Comparison of ENCODE assay signal across 8 cellular contexts in the genomic region with DNA sequence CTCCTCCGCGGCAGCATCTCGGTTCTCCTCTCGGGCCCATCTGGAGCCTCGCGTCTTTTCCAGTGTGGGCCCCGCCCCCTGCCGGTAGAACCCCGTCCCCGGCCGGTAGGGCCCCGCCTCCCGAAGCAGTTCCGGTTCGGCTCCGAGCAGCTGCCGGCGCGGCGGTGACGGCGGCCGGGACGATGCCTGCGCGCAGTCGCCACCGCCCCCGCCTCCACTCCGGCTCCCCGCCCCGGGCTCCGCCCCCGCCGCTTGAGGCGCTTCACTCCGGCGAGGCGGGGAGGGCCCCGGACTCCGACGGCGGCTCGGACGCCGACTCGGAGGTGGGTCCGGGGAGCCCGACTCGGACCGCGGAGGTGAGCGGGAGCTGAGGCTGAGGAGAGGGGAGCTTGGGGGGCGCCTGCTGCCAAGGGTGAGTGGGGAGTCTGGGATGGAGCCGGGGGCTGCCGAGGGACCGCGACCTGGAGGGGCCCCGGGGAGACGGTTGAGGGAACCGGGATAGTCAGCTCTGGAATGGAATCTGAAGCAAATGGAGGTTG. TPM values are rescaled to one million over a fixed set of nuclear protein-coding genes. Genes with fewer than 3 reads are reported as not detected.
DNase-seq lines count a peak whose midpoint lies in the region; ATAC-seq, FAIRE-seq and TF ChIP-seq lines count a peak whose summit lies in the region.

A gene (plus strand): TSS at position 290 of the 539 bp plus-strand sequence. CDS start 38,873 bp downstream, outside the sequence.

- peak; percentile 100 for DNase-seq in AG20443 (ENCODE audit: low spot score)
- DNase-seq in NOMO-1 treated with dmso at 0.1 percent for 144 hours (lab: John Stamatoyannopoulos, UW; ENCODE audit: unreplicated experiment): peak; percentile 86
- DNase-seq in activated CD8-positive, alpha-beta memory T cell treated with anti-CD3 and anti-CD28 coated beads, Interleukin-2, amount 50 U/mL, for 1 hour (ENCODE audit: extremely low read depth): peak; percentile 80
- DNase-seq in H1 (ENCODE audit: low read depth in 1 of 2, low spot score in 2 of 2): peak; percentile 91 to 97
- DNase-seq in mesenteric fat pad (ENCODE audit: low spot score): peak; percentile 99
- peak; percentile 90 for DNase-seq in stimulated activated CD8-positive, alpha-beta memory T cell treated with anti-CD3 and anti-CD28 coated beads, Interleukin-12 subunit alpha, Interleukin-12 subunit beta, amount 100 ng/mL, for 4 hours (ENCODE audit: low read depth)

- no peak within 1 kb of the TSS for H3K14ac ChIP-seq in H1 (ENCODE audit: insufficient read length)

- H2AK5ac ChIP-seq in H1 (ENCODE audit: low read depth, low read length): no peak within 1 kb of the TSS

- H2BK15ac ChIP-seq in H1 (ENCODE audit: low read length): no peak within 1 kb of the TSS

- H2BK120ac ChIP-seq in H1 (replicated peaks; ENCODE audit: low read depth, low read length): no peak within 1 kb of the TSS

- WGBS in H1 (ENCODE audit: extremely low coverage in 1 of 2, insufficient coverage in 1 of 2, insufficient read length in 1 of 2, insufficient replicate concordance in 2 of 2, low coverage in 1 of 2, low lambda C conversion rate in 2 of 2, missing lambda C conversion rate in 1 of 2), 2 experiments: 1% methylated on average over 13 of the region's 61 CpGs; no CpG with 5 or more reads in 1 of the 2 experiments

- peak within 1 kb of the TSS; percentile 85 to 95 (median 89) for H3K4me3 ChIP-seq in H1 (ENCODE audit: extremely low read depth in 1 of 4, insufficient read depth in 2 of 4, low read depth in 3 of 4, low read length in 4 of 4)

- H2BK5ac ChIP-seq in H1 (ENCODE audit: low read depth, low read length): peak within 1 kb of the TSS; percentile 76; the same call in 1 of the 2 replicates

- CTCF ChIA-PET in H1 (lab: Charles Lee; ENCODE audit: partially characterized antibody): interaction anchor here (0.6 to 3.1 kb wide), 4 partner anchors 13 to 125 kb away, joined by 3 to 11 read pairs (median 8); a partner anchor contains a TSS

- H3K4me2 ChIP-seq in H1 (ENCODE audit: insufficient read depth in 1 of 2, low read depth in 2 of 2, low read length in 2 of 2): peak within 1 kb of the TSS; percentile 68 to 84

- H3K9ac ChIP-seq in H1 (replicated peaks in 1 of 4; ENCODE audit: extremely low read depth in 1 of 4, low read depth in 3 of 4, low read length in 3 of 4): peak within 1 kb of the TSS; percentile 65 to 91 (median 75)

- peak within 1 kb of the TSS; percentile 31 for H4K8ac ChIP-seq in H1 (ENCODE audit: extremely low read depth, insufficient read depth, low read length)

- peak within 1 kb of the TSS; percentile 54; the same call in 1 of the 2 replicates for H2AFZ ChIP-seq in H1 (ENCODE audit: low read length)

- H3K56ac ChIP-seq in H1 (replicated peaks; ENCODE audit: insufficient read length, low read depth, low read length): peak within 1 kb of the TSS; percentile 94

- peak; percentile 64 for ATAC-seq in HG03558 (IDR thresholded peaks at IDR 0.05; ENCODE audit: extremely low read depth, unreplicated experiment)

- H3K23ac ChIP-seq in H1 (ENCODE audit: insufficient read length): no peak within 1 kb of the TSS

- no peaks in the 10 kb centered on the region for H3K9me3 ChIP-seq in H1 (ENCODE audit: insufficient read depth in 2 of 2, low read depth in 1 of 2, low read length in 1 of 2)

- peak within 1 kb of the TSS; percentile 79 for H4K5ac ChIP-seq in H1 (ENCODE audit: insufficient read length, low read depth, low read length)

- peak within 1 kb of the TSS; percentile 69; the same call in 1 of the 2 replicates for H3K27ac ChIP-seq in H1 (ENCODE audit: low read depth, low read length)

- H3K4ac ChIP-seq in H1 (replicated peaks; ENCODE audit: insufficient read length, low read depth, low read length): peak within 1 kb of the TSS; percentile 81

- H3K27me3 ChIP-seq in H1 (replicated peaks in 1 of 4; ENCODE audit: control insufficient read depth in 3 of 4, extremely low read depth in 1 of 4, insufficient read depth in 3 of 4, low read length in 3 of 4): no peaks in the 10 kb centered on the region

- H4K20me1 ChIP-seq in H1 (replicated peaks in 1 of 2; ENCODE audit: control insufficient read depth in 1 of 2, insufficient read depth in 2 of 2, low read length in 2 of 2): no peaks in the 10 kb centered on the region

- H2BK12ac ChIP-seq in H1 (ENCODE audit: low read depth, low read length): peak within 1 kb of the TSS; percentile 42; the same call in 1 of the 2 replicates

- peaks cover 0 to 40% of the 10 kb centered on the region in 2 experiments; a peak in 3 of 4 replicates for H3K79me2 ChIP-seq in H1 (ENCODE audit: control insufficient read depth in 1 of 2, insufficient read depth in 2 of 2, low read length in 2 of 2)

- H3K18ac ChIP-seq in H1 (ENCODE audit: extremely low read depth, low read length): peak within 1 kb of the TSS; percentile 36; the same call in 1 of the 2 replicates

- no peak for FAIRE-seq in H1 (lab: Jason Lieb, UNC)

- peak within 1 kb of the TSS; percentile 29 for H4K91ac ChIP-seq in H1 (replicated peaks; ENCODE audit: insufficient read length, low read length)

- peaks cover 4% of the 10 kb centered on the region; the same call in 1 of the 2 replicates for H3K23me2 ChIP-seq in H1 (ENCODE audit: low read depth, low read length)

- no peak within 1 kb of the TSS for H2BK20ac ChIP-seq in H1 (ENCODE audit: low read length)

- POLR2A ChIA-PET in H1 (lab: Charles Lee; ENCODE audit: partially characterized antibody): interaction anchor here (0.9 to 2.3 kb wide), 8 partner anchors 8 to 123 kb away, joined by 3 to 13 read pairs (median 4); a partner anchor contains a TSS

- no peaks in the 10 kb centered on the region for H3K36me3 ChIP-seq in H1 (ENCODE audit: control insufficient read depth in 2 of 4, insufficient read depth in 4 of 4, low read length in 3 of 4)

- TF ChIP-seq POLR2A in GM19193 (IDR thresholded peaks at IDR 0.05; ENCODE audit: extremely low read depth, insufficient read depth, insufficient read length) (peak; percentile 87), H1 (IDR thresholded peaks at IDR 0.05; ENCODE audit: control extremely low read depth in 1 of 2, low read depth in 2 of 2, low read length in 2 of 2) (peak in 1 of 2 experiments; percentile 43; a peak in 1 of 3 replicates)

- no peak for TF ChIP-seq RAD21 in H1 (IDR thresholded peaks at IDR 0.05 in 1 of 2, conservative IDR thresholded peaks at IDR 0.05 in 1 of 2; ENCODE audit: low read depth in 2 of 2, low read length in 2 of 2)

- H3K79me1 ChIP-seq in H1 (ENCODE audit: low read depth, low read length): no peaks in the 10 kb centered on the region

- peaks cover 0 to 9% (median 2%) of the 10 kb centered on the region in 4 experiments; a peak in 4 of 7 replicates for H3K4me1 ChIP-seq in H1 (replicated peaks in 1 of 4; ENCODE audit: control insufficient read depth in 3 of 4, insufficient read depth in 4 of 4, low read length in 3 of 4)

- TF ChIP-seq CTCF in H1 (IDR thresholded peaks at IDR 0.05; ENCODE audit: control extremely low read depth in 1 of 3, insufficient read depth in 1 of 3, low read depth in 1 of 3, low read length in 3 of 3): peak in 2 of 3 experiments; percentile 2 to 5; a peak in 2 of 4 replicates

- no peak for TF ChIP-seq EP300 in H1 (IDR thresholded peaks at IDR 0.05; ENCODE audit: borderline replicate concordance in 1 of 2, low read depth in 2 of 2, low read length in 2 of 2)

TF ChIP-seq in H1, 55 proteins besides CTCF, POLR2A, EP300 and RAD21:
- TF ChIP-seq PHF8 (conservative IDR thresholded peaks at IDR 0.05; ENCODE audit: low read depth, low read length) (peak; percentile 87), SIN3A (conservative IDR thresholded peaks at IDR 0.05 in 1 of 2, IDR thresholded peaks at IDR 0.05 in 1 of 2; ENCODE audit: low read depth in 1 of 2, low read length in 2 of 2) (peak; percentile 14 to 25; a peak in 1 of 4 replicates), CHD2 (IDR thresholded peaks at IDR 0.05; ENCODE audit: low read length) (peak; percentile 93), BACH1 (IDR thresholded peaks at IDR 0.05; ENCODE audit: low read length) (no peak), RNF2 (IDR thresholded peaks at IDR 0.05; ENCODE audit: borderline replicate concordance, low read depth, low read length, missing control alignments, poor library complexity, severe bottlenecking) (no peak), RBBP5 (IDR thresholded peaks at IDR 0.05; ENCODE audit: borderline replicate concordance, low read depth, low read length) (peak; percentile 78; the same call in 1 of the 2 replicates), EGR1 (IDR thresholded peaks at IDR 0.05; ENCODE audit: borderline replicate concordance, low read depth, low read length) (peak; percentile 88; the same call in 1 of the 2 replicates), BRCA1 (IDR thresholded peaks at IDR 0.05; ENCODE audit: low read depth, low read length) (peak; percentile 68), ASH2L (IDR thresholded peaks at IDR 0.05; ENCODE audit: low read length) (peak; percentile 92), SIRT6 (IDR thresholded peaks at IDR 0.05; ENCODE audit: low read length) (no peak), CTBP2 (IDR thresholded peaks at IDR 0.05; ENCODE audit: borderline replicate concordance, insufficient read depth, insufficient read length, low read length) (peak; percentile 24), KDM4A (IDR thresholded peaks at IDR 0.05; ENCODE audit: low read depth, low read length, severe bottlenecking) (peak; percentile 47)

RNA-seq across cellular contexts. Expression of the gene that starts here (rescaled TPM):
- total RNA-seq in H1 (2021; fragmentation: NEBNext Ultra II Directional; extraction: Animal tissue kit (Norgen Biotek cat#: 25700)): 16.6 and 20.9 TPM in 2 replicates
- 9.3 and 11.7 TPM in 2 replicates for polyA plus RNA-seq in H1 (2011; rRNA removed)
- 10.1 TPM for polyA plus RNA-seq in H1 (2011; cell fraction: cytosol; rRNA removed)
- polyA plus RNA-seq in H1 (2011; cell fraction: nucleus; rRNA removed): 6.1 TPM
- 4.6 to 8.5 TPM (median 6.8 TPM) in 4 replicates for polyA plus RNA-seq in H1 (2012, experiment 1 of 2)
- 1.3 TPM for polyA plus RNA-seq in H1 (2012, experiment 2 of 2)
- polyA plus RNA-seq in H1 (2013, experiment 1 of 2): 10.8 TPM
- polyA plus RNA-seq in H1 (2013, experiment 2 of 2): 11.6 TPM
- 37.7 and 50.7 TPM in 2 replicates for polyA minus RNA-seq in H1 (2011; rRNA and poly(A)+ RNA removed)
- 11.7 TPM for polyA minus RNA-seq in H1 (2011; cell fraction: cytosol; rRNA and poly(A)+ RNA removed)
- polyA minus RNA-seq in H1 (2011; cell fraction: nucleus; rRNA and poly(A)+ RNA removed): 22.2 TPM
- total RNA-seq in mesenteric fat pad: 55.2 TPM

Comparison
In these comparisons a context has a peak if more than half of its experiments do, and no peak if none do; other contexts are left out.
1. Peak in every context shown above with its lines: DNase-seq, ATAC-seq, H3K4me3 ChIP-seq and H3K27ac ChIP-seq.